ENCODE assay signal across 8 cellular contexts in genomic region chr6:34657307-34657978, GRCh38.
A peak's percentile ranks its signal among the peaks of the same experiment; 100 is the strongest.
DNase-seq lines count a peak whose midpoint lies in the region; ATAC-seq and TF ChIP-seq lines count a peak whose summit lies in the region.

No MANE protein-coding gene starts in this region.

- DNase-seq in AML-193 (lab: John Stamatoyannopoulos, UW) (peak; percentile 38), HCEC 1CT (peak; percentile 76), cardiac fibroblast (ENCODE audit: low read depth in 2 of 2) (peak; percentile 83 to 91), left kidney (ENCODE audit: low read depth, low spot score) (peak; percentile 61), stromal cell of bone marrow (ENCODE audit: low read depth) (peak; percentile 76), GM13976 (ENCODE audit: low spot score) (no peak)

- no peak overlapping the region for H2AFZ ChIP-seq in OCI-LY1 (ENCODE audit: low read length)

- ATAC-seq in GM18520 (IDR thresholded peaks at IDR 0.05; ENCODE audit: unreplicated experiment) = no peak

- H3K4me2 ChIP-seq in OCI-LY1 (ENCODE audit: low read length) = peak overlapping the region; percentile 69

- H3K36me3 ChIP-seq in OCI-LY1 (ENCODE audit: insufficient read depth, low read length) = peaks cover 24% of the 10 kb centered on the region

- H3K4me3 ChIP-seq in OCI-LY1 (ENCODE audit: low read depth, low read length, poor library complexity, severe bottlenecking) (peak overlapping the region; percentile 42), cardiac fibroblast (replicated peaks in 1 of 2; ENCODE audit: low read depth in 2 of 2, low read length in 2 of 2) (peak overlapping the region; percentile 36 to 48)

- no peaks in the 10 kb centered on the region for H4K20me1 ChIP-seq in OCI-LY1 (ENCODE audit: insufficient read depth, low read length)

- in situ Hi-C loops in GM13976 (cut with MboI; ENCODE audit: low sequenced_read_pairs, unreplicated experiment) = no loop called here

- peak overlapping the region; percentile 98 for H3K27ac ChIP-seq in OCI-LY1 (ENCODE audit: low read depth, low read length, poor library complexity, severe bottlenecking)

- peaks cover 3% of the 10 kb centered on the region; the same call in 1 of the 2 replicates for H3K9me3 ChIP-seq in OCI-LY1 (ENCODE audit: low read length)

- TF ChIP-seq CTCF in OCI-LY1 (IDR thresholded peaks at IDR 0.05; ENCODE audit: low read length) (no peak), cardiac fibroblast (IDR thresholded peaks at IDR 0.05; ENCODE audit: low read depth, low read length) (no peak), GM13976 (IDR thresholded peaks at IDR 0.05; ENCODE audit: borderline replicate concordance, control extremely low read depth, extremely low read depth, insufficient read depth, missing control alignments) (no peak)

- peaks cover 4% of the 10 kb centered on the region; the same call in 1 of the 2 replicates for H3F3A ChIP-seq in OCI-LY1 (ENCODE audit: insufficient read depth, low read length)

- H3K4me1 ChIP-seq in OCI-LY1 (ENCODE audit: insufficient read depth, low read length, severe bottlenecking) = peaks cover 72% of the 10 kb centered on the region

- H3K9me2 ChIP-seq in OCI-LY1 (ENCODE audit: low read depth, low read length) = no peaks in the 10 kb centered on the region

- peaks cover 48% of the 10 kb centered on the region for H3K79me2 ChIP-seq in OCI-LY1 (ENCODE audit: insufficient read depth, low read length)

- no peaks in the 10 kb centered on the region for H3K27me3 ChIP-seq in OCI-LY1 (ENCODE audit: insufficient read depth, low read length)

- H3K9ac ChIP-seq in OCI-LY1 (ENCODE audit: low read length) = peak overlapping the region; percentile 69
